Comparison of ENCODE assay signal across 9 cellular contexts in genomic region chr1:55143686-55144085, GRCh38.
DNase-seq lines count a peak whose midpoint lies in the region; ATAC-seq and TF ChIP-seq lines count a peak whose summit lies in the region.
"Had no signal": no experiment of that assay in that cellular context is flagged by ENCODE, and none has a peak within 500 bp of the region (broad histone marks: within the 10 kb centered on the region; RNA-seq: fewer than 3 reads in every experiment).

No MANE protein-coding gene starts in this region.

- H3K4me1 ChIP-seq in OCI-LY1 (ENCODE audit: insufficient read depth, low read length, severe bottlenecking) = no peaks in the 10 kb centered on the region
- H3K4me1 ChIP-seq: parathyroid adenoma had no signal

- H3K79me2 ChIP-seq in OCI-LY1 (ENCODE audit: insufficient read depth, low read length) = no peaks in the 10 kb centered on the region
- H3K79me2 ChIP-seq: parathyroid adenoma had no signal

- no peak overlapping the region for H3K4me3 ChIP-seq in OCI-LY1 (ENCODE audit: low read depth, low read length, poor library complexity, severe bottlenecking)
- no peak overlapping the region for H3K4me3 ChIP-seq in epithelial cell of proximal tubule (ENCODE audit: low read depth, low read length)

- DNase-seq in epithelial cell of proximal tubule (ENCODE audit: low read depth) (no peak), NCI-H345 (lab: John Stamatoyannopoulos, UW) (no peak), NCI-H345 treated with DMSO at 0.1 percent for 48 hours (lab: John Stamatoyannopoulos, UW; ENCODE audit: unreplicated experiment) (no peak)

- peaks cover 65% of the 10 kb centered on the region for H3K36me3 ChIP-seq in OCI-LY1 (ENCODE audit: insufficient read depth, low read length)

- peak; percentile 48 for TF ChIP-seq CTCF in C4-2B (conservative IDR thresholded peaks at IDR 0.05)
- peak; percentile 22; the same call in 1 of the 2 replicates for TF ChIP-seq CTCF in GM12874 (IDR thresholded peaks at IDR 0.05; ENCODE audit: insufficient read depth, low read depth, low read length)
- peak; percentile 10; the same call in 1 of the 2 replicates for TF ChIP-seq CTCF in OCI-LY1 (IDR thresholded peaks at IDR 0.05; ENCODE audit: low read length)
- TF ChIP-seq CTCF in epithelial cell of proximal tubule (conservative IDR thresholded peaks at IDR 0.05; ENCODE audit: low read depth, low read length) = peak; percentile 22

- H3K27ac ChIP-seq in C4-2B = no peak overlapping the region
- H3K27ac ChIP-seq in OCI-LY1 (ENCODE audit: low read depth, low read length, poor library complexity, severe bottlenecking) = no peak overlapping the region
- H3K27ac ChIP-seq: parathyroid adenoma had no signal

- no peak overlapping the region for H3K9ac ChIP-seq in OCI-LY1 (ENCODE audit: low read length)
- H3K9ac ChIP-seq: parathyroid adenoma had no signal

- H3K4me2 ChIP-seq in OCI-LY1 (ENCODE audit: low read length) = no peak overlapping the region

- ATAC-seq in GM18505 (IDR thresholded peaks at IDR 0.05; ENCODE audit: unreplicated experiment) = no peak
- no peak for ATAC-seq in GM21447 (IDR thresholded peaks at IDR 0.05; ENCODE audit: unreplicated experiment)

- TF ChIP-seq POLR2A in GM18505 (IDR thresholded peaks at IDR 0.05; ENCODE audit: borderline replicate concordance, extremely low read depth, insufficient read depth, insufficient read length) = no peak

- H3F3A ChIP-seq in OCI-LY1 (ENCODE audit: insufficient read depth, low read length) = no peaks in the 10 kb centered on the region

- H3K9me2 ChIP-seq in OCI-LY1 (ENCODE audit: low read depth, low read length) = no peaks in the 10 kb centered on the region

- no peaks in the 10 kb centered on the region for H4K20me1 ChIP-seq in OCI-LY1 (ENCODE audit: insufficient read depth, low read length)

- no peak overlapping the region for H2AFZ ChIP-seq in OCI-LY1 (ENCODE audit: low read length)
- H2AFZ ChIP-seq: parathyroid adenoma had no signal

- no peaks in the 10 kb centered on the region for H3K9me3 ChIP-seq in OCI-LY1 (ENCODE audit: low read length)

- no peaks in the 10 kb centered on the region for H3K27me3 ChIP-seq in OCI-LY1 (ENCODE audit: insufficient read depth, low read length)
